Comparison of ENCODE assay signal across 1 cellular context in genomic region chr1:235367000-235367908, GRCh38.
TF ChIP-seq lines count a peak whose summit lies in the region.

Gene TBCE, plus strand, starts transcription at chr1:235367427. Its CDS starts 12,623 bp downstream, at chr1:235380050.

TF ChIP-seq in HepG2, 621 proteins besides CTCF, POLR2A, EP300 and RAD21 (continued from another document and continues in another):
- TF ChIP-seq ZNF576 (CRISPR knock-in tag; IDR thresholded peaks at IDR 0.05) (no peak), MYC (CRISPR knock-in tag; IDR thresholded peaks at IDR 0.05; ENCODE audit: borderline replicate concordance) (peak; percentile 44; the same call in 1 of the 2 replicates), ZBTB40 (IDR thresholded peaks at IDR 0.05) (peak; percentile 6; the same call in 1 of the 2 replicates), ZBTB40 (CRISPR knock-in tag; IDR thresholded peaks at IDR 0.05) (no peak), THAP9 (CRISPR knock-in tag; IDR thresholded peaks at IDR 0.05; ENCODE audit: borderline replicate concordance) (peak; percentile 79; the same call in 1 of the 2 replicates), ZSCAN31 (CRISPR knock-in tag; IDR thresholded peaks at IDR 0.05; ENCODE audit: low read depth) (peak; percentile 54; the same call in 1 of the 2 replicates), SOX13 (IDR thresholded peaks at IDR 0.05) (0 out of 2 replicates have a peak, but pooled peaks have one; percentile 7), SOX13 (CRISPR knock-in tag; conservative IDR thresholded peaks at IDR 0.05 in 1 of 2, IDR thresholded peaks at IDR 0.05 in 1 of 2) (no peak), ZNF256 (CRISPR knock-in tag; conservative IDR thresholded peaks at IDR 0.05) (no peak), MED8 (CRISPR knock-in tag; IDR thresholded peaks at IDR 0.05; ENCODE audit: insufficient replicate concordance) (peak; percentile 83), ATF3 (CRISPR knock-in tag; IDR thresholded peaks at IDR 0.05) (0 out of 2 replicates have a peak, but pooled peaks have one; percentile 48), GABPB1 (CRISPR knock-in tag; IDR thresholded peaks at IDR 0.05) (peak; percentile 95), TAF1 (CRISPR knock-in tag; IDR thresholded peaks at IDR 0.05) (peak; percentile 94), TBX2 (CRISPR knock-in tag; IDR thresholded peaks at IDR 0.05; ENCODE audit: borderline replicate concordance) (peak; percentile 50; the same call in 1 of the 2 replicates), SATB2 (CRISPR knock-in tag; IDR thresholded peaks at IDR 0.05) (no peak), ZNF598 (CRISPR knock-in tag; IDR thresholded peaks at IDR 0.05; ENCODE audit: borderline replicate concordance) (no peak), TFAP4 (IDR thresholded peaks at IDR 0.05; ENCODE audit: borderline replicate concordance, low read depth) (peak; percentile 61; the same call in 1 of the 2 replicates), CSRNP1 (CRISPR knock-in tag; IDR thresholded peaks at IDR 0.05) (0 out of 2 replicates have a peak, but pooled peaks have one; percentile 41), SMYD3 (CRISPR knock-in tag; IDR thresholded peaks at IDR 0.05) (0 out of 2 replicates have a peak, but pooled peaks have one; percentile 54), FOXK1 (CRISPR knock-in tag; IDR thresholded peaks at IDR 0.05; ENCODE audit: borderline replicate concordance, low read depth) (peak; percentile 60; the same call in 1 of the 2 replicates), PBX2 (CRISPR knock-in tag; IDR thresholded peaks at IDR 0.05) (0 out of 2 replicates have a peak, but pooled peaks have one; percentile 18), NCOA2 (CRISPR knock-in tag; IDR thresholded peaks at IDR 0.05) (0 out of 2 replicates have a peak, but pooled peaks have one; percentile 13), ATRX (CRISPR knock-in tag; IDR thresholded peaks at IDR 0.05; ENCODE audit: borderline replicate concordance) (no peak), ZBTB4 (CRISPR knock-in tag; IDR thresholded peaks at IDR 0.05; ENCODE audit: borderline replicate concordance) (no peak), HOXD1 (CRISPR knock-in tag; IDR thresholded peaks at IDR 0.05) (no peak), ZNF235 (CRISPR knock-in tag; IDR thresholded peaks at IDR 0.05; ENCODE audit: borderline replicate concordance) (peak; percentile 72; the same call in 1 of the 2 replicates), ELF4 (CRISPR knock-in tag; IDR thresholded peaks at IDR 0.05; ENCODE audit: borderline replicate concordance) (no peak), ZNF552 (CRISPR knock-in tag; IDR thresholded peaks at IDR 0.05; ENCODE audit: borderline replicate concordance) (0 out of 2 replicates have a peak, but pooled peaks have one; percentile 54), SALL1 (CRISPR knock-in tag; IDR thresholded peaks at IDR 0.05) (peak; percentile 74), ARHGAP35 (CRISPR knock-in tag; IDR thresholded peaks at IDR 0.05; ENCODE audit: borderline replicate concordance) (no peak), ZNF3 (CRISPR knock-in tag; IDR thresholded peaks at IDR 0.05) (no peak), ZNF512 (CRISPR knock-in tag; IDR thresholded peaks at IDR 0.05) (peak; percentile 93)
